Comparison of ENCODE assay signal across 8 cellular contexts in genomic region chr6:136317023-136317649, GRCh38. TPM values are rescaled to one million over a fixed set of nuclear protein-coding genes. Genes with fewer than 3 reads are reported as not detected.
DNase-seq lines count a peak whose midpoint lies in the region; ATAC-seq, FAIRE-seq and TF ChIP-seq lines count a peak whose summit lies in the region.

No MANE protein-coding gene starts in this region.

- H3K9me3 ChIP-seq in osteoblast (ENCODE audit: low read depth, low read length) (no peaks in the 10 kb centered on the region), upper lobe of right lung (no peaks in the 10 kb centered on the region)

- no peaks in the 10 kb centered on the region for H3K79me2 ChIP-seq in osteoblast (ENCODE audit: insufficient read depth, low read length)

- intact Hi-C loops in upper lobe of right lung (cut with DNase I) = no loop called here

- DNase-seq in BJ (ENCODE audit: low read depth) = no peak
- peak; percentile 29 for DNase-seq in GM19239 (ENCODE audit: insufficient read length, low spot score)
- peak; percentile 64 for DNase-seq in KBM-7
- peak; percentile 26 for DNase-seq in RCC 7860 (ENCODE audit: low spot score)
- DNase-seq in activated T-helper 1 cell treated with Interleukin-2 at 50 U/mL for 16 hours (ENCODE audit: low read depth) = peak; percentile 29
- DNase-seq in fibroblast of villous mesenchyme (ENCODE audit: low read depth) = peak; percentile 71
- DNase-seq in osteoblast (ENCODE audit: insufficient read length, low spot score, missing footprints) = no peak
- DNase-seq in upper lobe of right lung = no peak

- H4K20me1 ChIP-seq in osteoblast (ENCODE audit: insufficient read depth, low read length) = no peaks in the 10 kb centered on the region

- POLR2A ChIA-PET in BJ (lab: Charles Lee) = no interaction called here

- H3K27me3 ChIP-seq in BJ (ENCODE audit: control insufficient read depth, insufficient read depth, low read length) (no peaks in the 10 kb centered on the region; the same call in 1 of the 2 replicates), osteoblast (ENCODE audit: insufficient read depth, low read length) (no peaks in the 10 kb centered on the region), upper lobe of right lung (no peaks in the 10 kb centered on the region)

- H3K4me3 ChIP-seq in BJ (ENCODE audit: low read depth, low read length) (no peak overlapping the region), fibroblast of villous mesenchyme (ENCODE audit: low read depth, low read length) (no peak overlapping the region), osteoblast (ENCODE audit: insufficient read depth, low read length) (no peak overlapping the region), upper lobe of right lung (no peak overlapping the region)

- H3K27ac ChIP-seq in osteoblast (ENCODE audit: low read depth, low read length) = no peak overlapping the region
- H3K27ac ChIP-seq in upper lobe of right lung = no peak overlapping the region

- H3K36me3 ChIP-seq in BJ (ENCODE audit: control insufficient read depth, insufficient read depth, low read length) = no peaks in the 10 kb centered on the region
- no peaks in the 10 kb centered on the region for H3K36me3 ChIP-seq in osteoblast (ENCODE audit: insufficient read depth, low read length)
- no peaks in the 10 kb centered on the region for H3K36me3 ChIP-seq in upper lobe of right lung

- H3K4me2 ChIP-seq in osteoblast (ENCODE audit: insufficient read depth, low read length) = no peak overlapping the region

- ATAC-seq in upper lobe of right lung = peak; percentile 94

- TF ChIP-seq CTCF in BJ (IDR thresholded peaks at IDR 0.05; ENCODE audit: insufficient read depth, low read depth, low read length) = peak; percentile 84
- peak; percentile 88 for TF ChIP-seq CTCF in fibroblast of villous mesenchyme (IDR thresholded peaks at IDR 0.05; ENCODE audit: insufficient read depth, low read depth, low read length)
- peak; percentile 88 for TF ChIP-seq CTCF in osteoblast (IDR thresholded peaks at IDR 0.05; ENCODE audit: extremely low read depth, low read depth, low read length)
- peak; percentile 87 for TF ChIP-seq CTCF in upper lobe of right lung (IDR thresholded peaks at IDR 0.05)

- no peaks in the 10 kb centered on the region for H3K4me1 ChIP-seq in osteoblast (ENCODE audit: insufficient read depth, low read length)
- no peaks in the 10 kb centered on the region for H3K4me1 ChIP-seq in upper lobe of right lung

- in situ Hi-C loops in KBM-7 (cut with MboI; ENCODE audit: low pct_unique_long_range_greater_than_20kb, low sequenced_read_pairs) = no loop called here

- peak overlapping the region; percentile 14 for H2AFZ ChIP-seq in osteoblast (ENCODE audit: low read length)

- peak; percentile 71 for FAIRE-seq in GM19239 (lab: Jason Lieb, UNC)
- FAIRE-seq in RCC 7860 (lab: Jason Lieb, UNC) = peak; percentile 28

- CTCF ChIA-PET in BJ (lab: Yijun Ruan, JAX) = interaction anchor here (0.6 to 2.2 kb wide), 24 partner anchors 8 to 868 kb away, joined by 3 to 17 read pairs (median 4); partner anchors contain the start of gene BCLAF1

RNA-seq across cellular contexts. Expression of gene BCLAF1, which starts 27.5 kb away (rescaled TPM):
- polyA plus RNA-seq in BJ (2011; rRNA removed) = 39.1 and 79.2 TPM in 2 replicates
- 52.9 and 56.3 TPM in 2 replicates for polyA minus RNA-seq in BJ (2011; rRNA and poly(A)+ RNA removed)
- total RNA-seq in fibroblast of villous mesenchyme (116 and 154 TPM in 2 replicates), osteoblast (124 and 128 TPM in 2 replicates), upper lobe of right lung (122 TPM)

Comparison
In these comparisons a context has a peak if more than half of its experiments do, and no peak if none do; other contexts are left out.
1. DNase-seq: peak in GM19239 (single experiment), KBM-7 (single experiment), RCC 7860 (single experiment), activated T-helper 1 cell treated with Interleukin-2 at 50 U/mL for 16 hours (single experiment) and fibroblast of villous mesenchyme (single experiment); none in BJ (single experiment), osteoblast (single experiment) and upper lobe of right lung (single experiment).
2. Peak in every context shown above with its lines, with median percentiles within 50 percentile points of each other: CTCF ChIP-seq.